ENCODE assay signal across 8 cellular contexts in genomic region chr14:52552063-52552988, GRCh38. TPM values are rescaled to one million over a fixed set of nuclear protein-coding genes. Genes with fewer than 3 reads are reported as not detected.
DNase-seq lines count a peak whose midpoint lies in the region; ATAC-seq lines count a peak whose summit lies in the region.

Gene GPR137C, plus strand, starts transcription at chr14:52552836. Its CDS starts 312 bp downstream, at chr14:52553148.
Gene TXNDC16, minus strand, starts transcription at chr14:52552505. Its CDS starts 8,948 bp downstream, at chr14:52543557.

- H3K27me3 ChIP-seq in effector memory CD4-positive, alpha-beta T cell (replicated peaks; ENCODE audit: control insufficient read depth, insufficient read depth, low read length, poor library complexity, severe bottlenecking): no peaks in the 10 kb centered on the region

- DNase-seq in COLO829 (ENCODE audit: low spot score) (peak; percentile 96), HT-29 (ENCODE audit: low spot score) (peak; percentile 98), lung microvascular endothelial cell (ENCODE audit: low read depth in 2 of 2) (peak; percentile 99)
- DNase-seq in NK-92 treated with Interleukin-12 subunit alpha and Interleukin-12 subunit beta, amount 100 ng/mL, for 24 hours (lab: John Stamatoyannopoulos, UW): peak; percentile 99
- DNase-seq in activated CD8-positive, alpha-beta memory T cell treated with anti-CD3 and anti-CD28 coated beads for 4 hours (ENCODE audit: low read depth in 2 of 2): peak; percentile 97 to 100
- peak; percentile 98 to 100 (median 99) for DNase-seq in effector memory CD4-positive, alpha-beta T cell
- DNase-seq in stimulated activated CD4-positive, alpha-beta T cell treated with anti-CD3 and anti-CD28 coated beads, TNF-alpha, amount 100 ng/mL, for 4 hours (ENCODE audit: low read depth in 3 of 3): peak; percentile 96 to 99 (median 99)

- peak within 1 kb of the TSS; percentile 78 for H3K4me3 ChIP-seq in effector memory CD4-positive, alpha-beta T cell (ENCODE audit: insufficient read depth, low read depth, low read length, poor library complexity, severe bottlenecking)

- peaks cover 8% of the 10 kb centered on the region for H3K4me1 ChIP-seq in effector memory CD4-positive, alpha-beta T cell (ENCODE audit: control insufficient read depth, insufficient read depth, low read length, poor library complexity, severe bottlenecking)

- peak; percentile 87 for ATAC-seq in GM21360 (IDR thresholded peaks at IDR 0.05; ENCODE audit: unreplicated experiment)

- H3K27ac ChIP-seq in effector memory CD4-positive, alpha-beta T cell (ENCODE audit: insufficient read depth, low read length, poor library complexity, severe bottlenecking): peak within 1 kb of the TSS; percentile 80

- H3K9me3 ChIP-seq in effector memory CD4-positive, alpha-beta T cell (ENCODE audit: control insufficient read depth, low read length): no peaks in the 10 kb centered on the region

- no peaks in the 10 kb centered on the region for H3K36me3 ChIP-seq in effector memory CD4-positive, alpha-beta T cell (ENCODE audit: control insufficient read depth, insufficient read depth, low read length)

RNA-seq across cellular contexts. Expression of gene GPR137C, which starts in this region (rescaled TPM):
- 0.48 and 0.65 TPM in 2 replicates for total RNA-seq in HT-29 (2014; rRNA removed; shearing (Covaris generic))
- total RNA-seq in lung microvascular endothelial cell: 0.44 and 0.79 TPM in 2 replicates

RNA-seq across cellular contexts. Expression of gene TXNDC16, which starts in this region (rescaled TPM):
- total RNA-seq in HT-29 (2014; rRNA removed; shearing (Covaris generic)): 1.0 and 1.2 TPM in 2 replicates
- total RNA-seq in lung microvascular endothelial cell: 2.2 and 2.6 TPM in 2 replicates

Comparison
In these comparisons a context has a peak if more than half of its experiments do, and no peak if none do; other contexts are left out.
1. Peak in every context shown above with its lines: DNase-seq, ATAC-seq, H3K4me3 ChIP-seq and H3K27ac ChIP-seq.